ENCODE assay signal across 12 cellular contexts in genomic region chr11:119336744-119337469, GRCh38. TPM values are rescaled to one million over a fixed set of nuclear protein-coding genes. Genes with fewer than 3 reads are reported as not detected.
A peak's percentile ranks its signal among the peaks of the same experiment; 100 is the strongest.
DNase-seq lines count a peak whose midpoint lies in the region; ATAC-seq, FAIRE-seq and TF ChIP-seq lines count a peak whose summit lies in the region.
"Had no signal": no experiment of that assay in that cellular context is flagged by ENCODE, and none has a peak within 500 bp of the region (broad histone marks: within the 10 kb centered on the region; RNA-seq: fewer than 3 reads in every experiment).

No MANE protein-coding gene starts in this region.

- no peak overlapping the region for H3K27ac Mint-ChIP-seq in activated naive CD8-positive, alpha-beta T cell
- H3K27ac Mint-ChIP-seq in activated naive CD8-positive, alpha-beta T cell treated with anti-CD3 and anti-CD28 coated beads for 36 hours, result no peak overlapping the region

- H3K9me3 ChIP-seq in SK-N-MC (ENCODE audit: low read depth, low read length), result no peaks in the 10 kb centered on the region
- no peaks in the 10 kb centered on the region for H3K9me3 ChIP-seq in kidney (ENCODE audit: control insufficient read depth in 1 of 2, low read length in 2 of 2)
- no peaks in the 10 kb centered on the region for H3K9me3 ChIP-seq in stomach
- H3K9me3 ChIP-seq in ovary, result no peaks in the 10 kb centered on the region

- H3K27me3 Mint-ChIP-seq in activated naive CD8-positive, alpha-beta T cell, result peaks cover 13% of the 10 kb centered on the region
- peaks cover 28% of the 10 kb centered on the region for H3K27me3 Mint-ChIP-seq in activated naive CD8-positive, alpha-beta T cell treated with anti-CD3 and anti-CD28 coated beads for 36 hours

- H3K9ac ChIP-seq in SK-N-MC (ENCODE audit: insufficient read length) (no peak overlapping the region), kidney (ENCODE audit: low read length in 2 of 2) (no peak overlapping the region)

- H3K9me3 Mint-ChIP-seq in activated naive CD8-positive, alpha-beta T cell (ENCODE audit: low read depth), result no peaks in the 10 kb centered on the region
- no peaks in the 10 kb centered on the region for H3K9me3 Mint-ChIP-seq in activated naive CD8-positive, alpha-beta T cell treated with anti-CD3 and anti-CD28 coated beads for 36 hours

- H3K27ac ChIP-seq in SK-N-MC, result peak overlapping the region; percentile 73
- no peak overlapping the region for H3K27ac ChIP-seq in kidney (ENCODE audit: low read depth in 2 of 2, low read length in 2 of 2)
- H3K27ac ChIP-seq in stomach, result peak overlapping the region in 4 of 5 donors; percentile 81 to 96 (median 94)
- no peak overlapping the region for H3K27ac ChIP-seq in ovary

- H3K4me3 ChIP-seq in SK-N-MC (peak overlapping the region; percentile 69), kidney (ENCODE audit: low read length in 2 of 2) (no peak overlapping the region), stomach (no peak overlapping the region), ovary (no peak overlapping the region)

- no peak for FAIRE-seq in kidney (lab: Jason Lieb, UNC)

- peaks cover 38% of the 10 kb centered on the region for H3K4me1 Mint-ChIP-seq in activated naive CD8-positive, alpha-beta T cell (ENCODE audit: low read depth)
- peaks cover 33% of the 10 kb centered on the region for H3K4me1 Mint-ChIP-seq in activated naive CD8-positive, alpha-beta T cell treated with anti-CD3 and anti-CD28 coated beads for 36 hours

- TF ChIP-seq EP300 in stomach (IDR thresholded peaks at IDR 0.05), result no peak
- TF ChIP-seq EP300 in ovary (IDR thresholded peaks at IDR 0.05), result no peak

- TF ChIP-seq POLR2A in stomach (IDR thresholded peaks at IDR 0.05) (no peak), ovary (IDR thresholded peaks at IDR 0.05) (no peak)

- WGBS in stomach, 5 donors, result 72 to 85% (median 82%) methylated on average over 7 to 9 of the region's 9 CpGs
- WGBS in ovary, 3 donors, result 70 to 80% (median 74%) methylated on average over 8 to 9 of the region's 9 CpGs

- H3K27me3 ChIP-seq in stomach, result peaks cover 0 to 34% (median 21%) of the 10 kb centered on the region in 3 donors
- no peaks in the 10 kb centered on the region for H3K27me3 ChIP-seq in ovary

- DNase-seq in activated naive CD8-positive, alpha-beta T cell treated with anti-CD3 and anti-CD28 coated beads for 36 hours, result no peak
- DNase-seq in SK-N-MC (ENCODE audit: low read depth, low spot score) (no peak), kidney (peak; percentile 30), stomach (no peak), OCI-M2 (lab: John Stamatoyannopoulos, UW; ENCODE audit: unreplicated experiment) (no peak), ovary (no peak)
- DNase-seq: cerebellar nuclear complex; stimulated activated naive CD8-positive, alpha-beta T cell treated with anti-CD3 and anti-CD28 coated beads, Interleukin-15, Interleukin-2, amounts not matched to agents 100 U/mL and 50 U/mL, for 24 hours had no signal

- H3K4me1 ChIP-seq in kidney (ENCODE audit: control insufficient read depth in 1 of 2, insufficient read depth in 1 of 2, low read depth in 1 of 2, low read length in 2 of 2) (peaks cover 14 to 35% of the 10 kb centered on the region in 2 donors), stomach (peaks cover 61 to 80% (median 73%) of the 10 kb centered on the region in 4 donors), ovary (ENCODE audit: insufficient read depth) (peaks cover 10% of the 10 kb centered on the region)

- H3K36me3 Mint-ChIP-seq in activated naive CD8-positive, alpha-beta T cell, result no peaks in the 10 kb centered on the region
- H3K36me3 Mint-ChIP-seq in activated naive CD8-positive, alpha-beta T cell treated with anti-CD3 and anti-CD28 coated beads for 36 hours, result peaks cover 12% of the 10 kb centered on the region

- H3K36me3 ChIP-seq in SK-N-MC (ENCODE audit: insufficient read depth, low read length) (no peaks in the 10 kb centered on the region; the same call in 1 of the 2 replicates), kidney (ENCODE audit: control insufficient read depth in 1 of 2, insufficient read depth in 2 of 2, low read length in 2 of 2) (no peaks in the 10 kb centered on the region), stomach (peaks cover 7 to 17% (median 12%) of the 10 kb centered on the region in 4 donors), ovary (no peaks in the 10 kb centered on the region)

- peak overlapping the region; percentile 99 for H3K4me3 Mint-ChIP-seq in activated naive CD8-positive, alpha-beta T cell
- H3K4me3 Mint-ChIP-seq in activated naive CD8-positive, alpha-beta T cell treated with anti-CD3 and anti-CD28 coated beads for 36 hours, result no peak overlapping the region
- H3K4me3 Mint-ChIP-seq: CD14-positive monocyte had no signal

- intact Hi-C loops in kidney (cut with DNase I) (no loop called here), stomach (cut with DNase I; ENCODE audit: low total_unique reads) (no loop called here), ovary (cut with DNase I) (loop anchor here in 1 of 4 donors (5.0 to 10.0 kb wide), 2 partner anchors 130 to 242 kb away; partner anchors contain the start of gene CBL)

- TF ChIP-seq CTCF in kidney (IDR thresholded peaks at IDR 0.05; ENCODE audit: borderline replicate concordance, extremely low read depth, insufficient read depth) (no peak), stomach (IDR thresholded peaks at IDR 0.05) (no peak), ovary (IDR thresholded peaks at IDR 0.05) (no peak)

- ATAC-seq in HG03135 (IDR thresholded peaks at IDR 0.05; ENCODE audit: unreplicated experiment), result no peak
- ATAC-seq: stimulated activated naive CD8-positive, alpha-beta T cell treated with anti-CD3 and anti-CD28 coated beads, Interleukin-15, Interleukin-2, amounts not matched to agents 100 U/mL and 50 U/mL, for 24 hours had no signal

RNA-seq across cellular contexts. Expression of gene RNF26, which starts 2.6 kb away (rescaled TPM):
- 10 to 100 TPM; 31.8 to 33.0 TPM for total RNA-seq in activated naive CD8-positive, alpha-beta T cell treated with anti-CD3 and anti-CD28 coated beads for 36 hours
- total RNA-seq in kidney (23.5 TPM), stomach (10 to 100 TPM in 2 of 5 donors, 1 to 10 TPM in 2, not detected in 1; 1.3 to 45.8 (median 11.7) TPM), ovary (10 to 100 TPM in 6 of 7 donors, 1 to 10 TPM in 1; 7.0 to 25.8 (median 22.0) TPM)
- polyA plus RNA-seq in kidney (ENCODE audit: insufficient read depth, low read depth, low replicate concordance) (18.2 TPM), stomach (10 to 100 TPM in 2 of 3 donors, 1 to 10 TPM in 1; 7.0 to 14.8 (median 10.3) TPM), ovary (10 to 100 TPM; 14.9 to 18.1 TPM)

RNA-seq across cellular contexts. Expression of gene C1QTNF5, which starts 3.8 kb away (rescaled TPM):
- not detected for total RNA-seq in activated naive CD8-positive, alpha-beta T cell treated with anti-CD3 and anti-CD28 coated beads for 36 hours
- total RNA-seq in kidney (42.8 TPM), stomach (100 to 1,000 TPM in 1 of 5 donors, 10 to 100 TPM in 4; 11.4 to 169 (median 17.4) TPM), ovary (10 to 100 TPM in 4 of 7 donors, 1 to 10 TPM in 3; 4.4 to 25.7 (median 10.8) TPM)
- polyA plus RNA-seq in kidney (ENCODE audit: insufficient read depth, low read depth, low replicate concordance) (40.4 TPM), stomach (10 to 100 TPM; 12.7 to 30.3 (median 20.6) TPM), ovary (10 to 100 TPM in 1 of 2 donors, 1 to 10 TPM in 1; 5.7 to 17.2 TPM)
- polyA plus RNA-seq: CD14-positive monocyte had no signal

RNA-seq across cellular contexts. Expression of gene MFRP, which starts 9.6 kb away (rescaled TPM):
- total RNA-seq in activated naive CD8-positive, alpha-beta T cell treated with anti-CD3 and anti-CD28 coated beads for 36 hours, result not detected
- total RNA-seq in kidney (not detected), stomach (not detected), ovary (under 1 TPM in 1 of 7 donors, not detected in 6; 0.11 TPM)
- polyA plus RNA-seq in kidney (ENCODE audit: insufficient read depth, low read depth, low replicate concordance) (not detected), stomach (not detected), ovary (not detected)
- total RNA-seq: mesenteric fat pad had no signal
- polyA plus RNA-seq: CD14-positive monocyte had no signal

RNA-seq across cellular contexts. Expression of gene MCAM, which starts 20.0 kb away (rescaled TPM):
- 1 to 10 TPM; 8.9 to 9.9 TPM for total RNA-seq in activated naive CD8-positive, alpha-beta T cell treated with anti-CD3 and anti-CD28 coated beads for 36 hours
- total RNA-seq in kidney (137 TPM), stomach (100 to 1,000 TPM in 3 of 5 donors, 10 to 100 TPM in 2; 49.6 to 379 (median 111) TPM), ovary (100 to 1,000 TPM in 2 of 7 donors, 10 to 100 TPM in 5; 34.6 to 121 (median 45.7) TPM)
- polyA plus RNA-seq in kidney (ENCODE audit: insufficient read depth, low read depth, low replicate concordance) (42.1 TPM), stomach (10 to 100 TPM in 2 of 3 donors, 1 to 10 TPM in 1; 7.3 to 54.8 (median 16.0) TPM), ovary (100 to 1,000 TPM in 1 of 2 donors, 10 to 100 TPM in 1; 89.9 to 119 TPM)
- polyA plus RNA-seq: CD14-positive monocyte had no signal

RNA-seq across cellular contexts. Expression of gene USP2, which starts 44.6 kb away (rescaled TPM):
- total RNA-seq in activated naive CD8-positive, alpha-beta T cell treated with anti-CD3 and anti-CD28 coated beads for 36 hours, result 1 to 10 TPM in 1 of 2 experiments, under 1 TPM in 1; 0.82 to 1.4 TPM
- 30.4 TPM for total RNA-seq in kidney
- 57.6 TPM for polyA plus RNA-seq in kidney (ENCODE audit: insufficient read depth, low read depth, low replicate concordance)
- 10 to 100 TPM in 1 of 5 donors, 1 to 10 TPM in 4; 1.4 to 17.4 (median 3.1) TPM for total RNA-seq in stomach
- polyA plus RNA-seq in stomach, result 1 to 10 TPM; 1.4 to 7.8 (median 2.6) TPM
- 10 to 100 TPM in 1 of 7 donors, 1 to 10 TPM in 6; 1.3 to 16.9 (median 4.8) TPM for total RNA-seq in ovary
- 1 to 10 TPM; 1.0 to 3.4 TPM for polyA plus RNA-seq in ovary
- polyA plus RNA-seq: CD14-positive monocyte had no signal

Comparison
In these comparisons a context has a peak if more than half of its experiments do, and no peak if none do; other contexts are left out.
1. H3K27ac ChIP-seq: peak in SK-N-MC (single experiment) and stomach (4 of 5); none in kidney (0 of 2) and ovary (0 of 2).
2. RNA of gene C1QTNF5, which starts 3.8 kb away (total RNA-seq): 42.8 TPM in kidney (single experiment), 11.4 to 169 TPM in stomach and 4.4 to 25.7 TPM in ovary; not detected in activated naive CD8-positive, alpha-beta T cell treated with anti-CD3 and anti-CD28 coated beads for 36 hours; every median in the first group is over 4 times any median in the second.